ENCODE assay signal across 12 cellular contexts in the genomic region with DNA sequence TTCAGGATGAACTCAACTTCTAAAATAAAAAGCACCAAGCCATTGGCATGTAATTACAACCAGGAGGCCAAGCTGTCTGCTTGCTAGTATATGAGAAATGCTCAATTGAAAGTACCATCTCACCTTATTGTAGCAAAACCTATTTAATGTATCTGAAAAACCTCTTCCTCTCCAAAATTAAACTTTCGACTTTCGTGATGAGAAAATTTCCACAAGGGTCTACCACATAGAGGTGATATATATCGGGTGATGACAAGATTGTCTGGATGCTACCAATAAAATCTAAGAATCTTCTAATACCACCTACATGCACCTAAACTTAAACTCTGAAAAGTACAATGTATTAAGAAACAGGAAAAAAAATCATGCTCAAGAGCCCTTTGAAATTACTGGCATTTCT.
DNase-seq lines count a peak whose midpoint lies in the region; ATAC-seq and TF ChIP-seq lines count a peak whose summit lies in the region.
"Had no signal": no experiment of that assay in that cellular context is flagged by ENCODE, and none has a peak within 500 bp of the region (broad histone marks: within the 10 kb centered on the region; RNA-seq: fewer than 3 reads in every experiment).

No MANE protein-coding gene starts in this region.

- no peaks in the 10 kb centered on the region for H3K27me3 Mint-ChIP-seq in activated T-cell treated with anti-CD3 and anti-CD28 coated beads, Interleukin-2, amount 50 U/mL, for 24 hours
- no peaks in the 10 kb centered on the region for H3K27me3 Mint-ChIP-seq in stimulated activated memory B cell treated with anti-CD40 and anti-IgM and Interleukin-4, amounts not matched to agents 10 μg/mL and 1 μg/mL and 100 μg/mL, for 72 hours
- H3K27me3 Mint-ChIP-seq in WTC11 (ENCODE audit: low read depth), result no peaks in the 10 kb centered on the region

- TF ChIP-seq CTCF in WTC11 (IDR thresholded peaks at IDR 0.05), result no peak

- H3K4me1 ChIP-seq in SJSA1 (replicated peaks), result peaks cover 79% of the 10 kb centered on the region

- no peaks in the 10 kb centered on the region for H3K27me3 ChIP-seq in SJSA1 (replicated peaks)
- H3K27me3 ChIP-seq: ascending aorta, uterus had no signal

- H3K36me3 ChIP-seq in SJSA1, result peaks cover 6% of the 10 kb centered on the region; the same call in 1 of the 2 replicates
- H3K36me3 ChIP-seq: ascending aorta, uterus had no signal

- H3K4me3 Mint-ChIP-seq in activated T-cell treated with anti-CD3 and anti-CD28 coated beads, Interleukin-2, amount 50 U/mL, for 24 hours, result peak overlapping the region; percentile 65
- H3K4me3 Mint-ChIP-seq in stimulated activated memory B cell treated with anti-CD40 and anti-IgM and Interleukin-4, amounts not matched to agents 10 μg/mL and 1 μg/mL and 100 μg/mL, for 72 hours, result no peak overlapping the region
- H3K4me3 Mint-ChIP-seq in WTC11, result no peak overlapping the region

- DNase-seq in activated T-cell treated with anti-CD3 and anti-CD28 coated beads, Interleukin-2, amount 50 U/mL, for 24 hours, result no peak
- no peak for DNase-seq in activated T-cell treated with anti-CD3 and anti-CD28 coated beads, Interleukin-2, amount 50 U/mL, for 1 hour
- DNase-seq in SJSA1 (ENCODE audit: low read depth in 1 of 2, low spot score in 2 of 2) (peak in 1 of 2 experiments; percentile 33), cerebellar cortex (ENCODE audit: low spot score) (peak; percentile 24), WTC11 (ENCODE audit: low spot score) (no peak), COLO829 (ENCODE audit: low spot score) (no peak)
- no peak for DNase-seq in stimulated activated CD4-positive, alpha-beta T cell treated with anti-CD3 and anti-CD28 coated beads, Interleukin-2, amount 100 ng/mL, for 48 hours
- DNase-seq: kidney glomerular epithelial cell, uterus had no signal

- no peak overlapping the region for H3K4me3 ChIP-seq in SJSA1
- H3K4me3 ChIP-seq: ascending aorta, uterus had no signal

- ATAC-seq in stimulated activated memory B cell treated with anti-CD40 and anti-IgM and Interleukin-4, amounts not matched to agents 10 μg/mL and 1 μg/mL and 100 μg/mL, for 72 hours, result no peak
- no peak for ATAC-seq in WTC11

- peaks cover 93% of the 10 kb centered on the region for H3K4me1 Mint-ChIP-seq in activated T-cell treated with anti-CD3 and anti-CD28 coated beads, Interleukin-2, amount 50 U/mL, for 24 hours (ENCODE audit: low read depth)
- peaks cover 71% of the 10 kb centered on the region for H3K4me1 Mint-ChIP-seq in stimulated activated memory B cell treated with anti-CD40 and anti-IgM and Interleukin-4, amounts not matched to agents 10 μg/mL and 1 μg/mL and 100 μg/mL, for 72 hours
- H3K4me1 Mint-ChIP-seq in WTC11, result peaks cover 8% of the 10 kb centered on the region

- peak overlapping the region; percentile 94 for H3K27ac Mint-ChIP-seq in activated T-cell treated with anti-CD3 and anti-CD28 coated beads, Interleukin-2, amount 50 U/mL, for 24 hours
- H3K27ac Mint-ChIP-seq in stimulated activated memory B cell treated with anti-CD40 and anti-IgM and Interleukin-4, amounts not matched to agents 10 μg/mL and 1 μg/mL and 100 μg/mL, for 72 hours, result peak overlapping the region; percentile 83
- H3K27ac Mint-ChIP-seq in WTC11, result no peak overlapping the region

- POLR2A ChIA-PET in WTC11 (lab: Charles Lee), result no interaction called here

- CTCF ChIA-PET in WTC11 (lab: Charles Lee), result interaction anchor here (1.2 kb wide), 1 partner anchor 76 kb away, joined by 5 read pairs; no protein-coding TSS in a partner anchor

- H3K36me3 Mint-ChIP-seq in activated T-cell treated with anti-CD3 and anti-CD28 coated beads, Interleukin-2, amount 50 U/mL, for 24 hours (ENCODE audit: low read depth), result peaks cover 20% of the 10 kb centered on the region
- H3K36me3 Mint-ChIP-seq in stimulated activated memory B cell treated with anti-CD40 and anti-IgM and Interleukin-4, amounts not matched to agents 10 μg/mL and 1 μg/mL and 100 μg/mL, for 72 hours, result peaks cover 13% of the 10 kb centered on the region
- no peaks in the 10 kb centered on the region for H3K36me3 Mint-ChIP-seq in WTC11

- H3K9me3 ChIP-seq in SJSA1 (replicated peaks), result no peaks in the 10 kb centered on the region
- H3K9me3 ChIP-seq: ascending aorta, uterus had no signal

- no peaks in the 10 kb centered on the region for H3K9me3 Mint-ChIP-seq in activated T-cell treated with anti-CD3 and anti-CD28 coated beads, Interleukin-2, amount 50 U/mL, for 24 hours
- no peaks in the 10 kb centered on the region for H3K9me3 Mint-ChIP-seq in stimulated activated memory B cell treated with anti-CD40 and anti-IgM and Interleukin-4, amounts not matched to agents 10 μg/mL and 1 μg/mL and 100 μg/mL, for 72 hours
- no peaks in the 10 kb centered on the region for H3K9me3 Mint-ChIP-seq in WTC11

- H3K27ac ChIP-seq in SJSA1, result peak overlapping the region; percentile 87
- H3K27ac ChIP-seq: ascending aorta, uterus, VCaP had no signal

TF ChIP-seq in WTC11, 78 proteins besides CTCF, POLR2A, EP300 and RAD21 (continues in another document):
- TF ChIP-seq AR (CRISPR knock-in tag; IDR thresholded peaks at IDR 0.05) (no peak), ZNF317 (CRISPR knock-in tag; IDR thresholded peaks at IDR 0.05; ENCODE audit: borderline replicate concordance, low read depth) (no peak), JAZF1 (CRISPR knock-in tag; IDR thresholded peaks at IDR 0.05) (no peak)
- TF ChIP-seq, protein P1, sequence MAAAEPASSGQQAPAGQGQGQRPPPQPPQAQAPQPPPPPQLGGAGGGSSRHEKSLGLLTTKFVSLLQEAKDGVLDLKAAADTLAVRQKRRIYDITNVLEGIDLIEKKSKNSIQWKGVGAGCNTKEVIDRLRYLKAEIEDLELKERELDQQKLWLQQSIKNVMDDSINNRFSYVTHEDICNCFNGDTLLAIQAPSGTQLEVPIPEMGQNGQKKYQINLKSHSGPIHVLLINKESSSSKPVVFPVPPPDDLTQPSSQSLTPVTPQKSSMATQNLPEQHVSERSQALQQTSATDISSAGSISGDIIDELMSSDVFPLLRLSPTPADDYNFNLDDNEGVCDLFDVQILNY (CRISPR knock-in tag; IDR thresholded peaks at IDR 0.05), result no peak
- TF ChIP-seq, protein P2, sequence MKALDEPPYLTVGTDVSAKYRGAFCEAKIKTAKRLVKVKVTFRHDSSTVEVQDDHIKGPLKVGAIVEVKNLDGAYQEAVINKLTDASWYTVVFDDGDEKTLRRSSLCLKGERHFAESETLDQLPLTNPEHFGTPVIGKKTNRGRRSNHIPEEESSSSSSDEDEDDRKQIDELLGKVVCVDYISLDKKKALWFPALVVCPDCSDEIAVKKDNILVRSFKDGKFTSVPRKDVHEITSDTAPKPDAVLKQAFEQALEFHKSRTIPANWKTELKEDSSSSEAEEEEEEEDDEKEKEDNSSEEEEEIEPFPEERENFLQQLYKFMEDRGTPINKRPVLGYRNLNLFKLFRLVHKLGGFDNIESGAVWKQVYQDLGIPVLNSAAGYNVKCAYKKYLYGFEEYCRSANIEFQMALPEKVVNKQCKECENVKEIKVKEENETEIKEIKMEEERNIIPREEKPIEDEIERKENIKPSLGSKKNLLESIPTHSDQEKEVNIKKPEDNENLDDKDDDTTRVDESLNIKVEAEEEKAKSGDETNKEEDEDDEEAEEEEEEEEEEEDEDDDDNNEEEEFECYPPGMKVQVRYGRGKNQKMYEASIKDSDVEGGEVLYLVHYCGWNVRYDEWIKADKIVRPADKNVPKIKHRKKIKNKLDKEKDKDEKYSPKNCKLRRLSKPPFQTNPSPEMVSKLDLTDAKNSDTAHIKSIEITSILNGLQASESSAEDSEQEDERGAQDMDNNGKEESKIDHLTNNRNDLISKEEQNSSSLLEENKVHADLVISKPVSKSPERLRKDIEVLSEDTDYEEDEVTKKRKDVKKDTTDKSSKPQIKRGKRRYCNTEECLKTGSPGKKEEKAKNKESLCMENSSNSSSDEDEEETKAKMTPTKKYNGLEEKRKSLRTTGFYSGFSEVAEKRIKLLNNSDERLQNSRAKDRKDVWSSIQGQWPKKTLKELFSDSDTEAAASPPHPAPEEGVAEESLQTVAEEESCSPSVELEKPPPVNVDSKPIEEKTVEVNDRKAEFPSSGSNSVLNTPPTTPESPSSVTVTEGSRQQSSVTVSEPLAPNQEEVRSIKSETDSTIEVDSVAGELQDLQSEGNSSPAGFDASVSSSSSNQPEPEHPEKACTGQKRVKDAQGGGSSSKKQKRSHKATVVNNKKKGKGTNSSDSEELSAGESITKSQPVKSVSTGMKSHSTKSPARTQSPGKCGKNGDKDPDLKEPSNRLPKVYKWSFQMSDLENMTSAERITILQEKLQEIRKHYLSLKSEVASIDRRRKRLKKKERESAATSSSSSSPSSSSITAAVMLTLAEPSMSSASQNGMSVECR (CRISPR knock-in tag; IDR thresholded peaks at IDR 0.05; ENCODE audit: borderline replicate concordance), result no peak
- TF ChIP-seq, protein P3, sequence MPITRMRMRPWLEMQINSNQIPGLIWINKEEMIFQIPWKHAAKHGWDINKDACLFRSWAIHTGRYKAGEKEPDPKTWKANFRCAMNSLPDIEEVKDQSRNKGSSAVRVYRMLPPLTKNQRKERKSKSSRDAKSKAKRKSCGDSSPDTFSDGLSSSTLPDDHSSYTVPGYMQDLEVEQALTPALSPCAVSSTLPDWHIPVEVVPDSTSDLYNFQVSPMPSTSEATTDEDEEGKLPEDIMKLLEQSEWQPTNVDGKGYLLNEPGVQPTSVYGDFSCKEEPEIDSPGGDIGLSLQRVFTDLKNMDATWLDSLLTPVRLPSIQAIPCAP (CRISPR knock-in tag; IDR thresholded peaks at IDR 0.05), result no peak
